Comparison of ENCODE assay signal across 30 cellular contexts in the genomic region with DNA sequence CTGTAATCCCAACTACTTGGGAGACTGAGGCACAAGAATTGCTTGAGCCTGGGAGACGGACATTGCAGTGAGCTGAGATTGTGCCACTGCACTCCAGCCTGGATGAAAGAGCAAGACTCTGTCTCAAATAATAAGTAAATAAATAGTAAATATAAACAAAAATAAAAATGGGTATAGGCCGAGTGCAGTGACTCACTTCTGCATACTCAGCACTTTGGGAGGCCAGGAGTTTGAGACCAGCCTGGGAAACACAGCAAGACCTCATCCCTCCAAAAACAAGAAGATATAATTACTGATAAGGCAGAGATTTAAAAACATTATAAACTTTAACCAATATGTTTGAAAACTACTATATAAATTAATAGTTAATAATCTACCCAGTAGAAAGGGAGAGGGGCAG.
"Had no signal": no experiment of that assay in that cellular context is flagged by ENCODE, and none has a peak within 500 bp of the region (broad histone marks: within the 10 kb centered on the region; RNA-seq: fewer than 3 reads in every experiment).

No MANE protein-coding gene starts in this region.

- H3K27me3 ChIP-seq: ascending aorta, cardiac muscle cell had no signal

- H3K27ac ChIP-seq: ascending aorta, cardiac muscle cell, VCaP had no signal

- FAIRE-seq: bronchial epithelial cell, TTC549 had no signal

- H3K4me3 ChIP-seq: ascending aorta, cardiac muscle cell had no signal

- H3K4me1 ChIP-seq: ascending aorta had no signal

- DNase-seq: activated B cell treated with CpG ODN at 0.5 μM for 24 hours; activated CD4-positive, alpha-beta memory T cell treated with anti-CD3 and anti-CD28 coated beads, Interleukin-2, amount 10 ng/mL, durations not matched to agents 7 days and 5 days; activated CD4-positive, alpha-beta T cell treated with anti-CD3 and anti-CD28 coated beads for 1 hour; activated CD4-positive, alpha-beta T cell treated with anti-CD3 and anti-CD28 coated beads for 36 hours; activated CD4-positive, alpha-beta T cell treated with anti-CD3 and anti-CD28 coated beads for 48 hours; activated CD4-positive, alpha-beta T cell treated with anti-CD3 and anti-CD28 coated beads, Interleukin-2, amount 10 ng/mL, durations not matched to agents 7 days and 5 days; activated CD4-positive, alpha-beta T cell treated with anti-CD3 and anti-CD28 coated beads, Interleukin-2, amount 50 U/mL, for 48 hours; activated CD8-positive, alpha-beta memory T cell treated with anti-CD3 and anti-CD28 coated beads for 24 hours; activated CD8-positive, alpha-beta memory T cell treated with anti-CD3 and anti-CD28 coated beads, Interleukin-2, amount 10 ng/mL, durations not matched to agents 7 days and 5 days; activated CD8-positive, alpha-beta memory T cell treated with anti-CD3 and anti-CD28 coated beads, Interleukin-2, amount 50 U/mL, for 48 hours; activated CD8-positive, alpha-beta T cell treated with anti-CD3 and anti-CD28 coated beads, Interleukin-2, amount 10 ng/mL, durations not matched to agents 7 days and 5 days; activated effector memory CD4-positive, alpha-beta T cell treated with Interleukin-2 at 50 U/mL for 16 hours; activated gamma-delta T cell; activated naive CD4-positive, alpha-beta T cell treated with anti-CD3 and anti-CD28 coated beads, Interleukin-2, amount 10 ng/mL, durations not matched to agents 7 days and 5 days; activated naive CD4-positive, alpha-beta T cell treated with Interleukin-2 at 50 U/mL for 16 hours; activated naive CD8-positive, alpha-beta T cell treated with anti-CD3 and anti-CD28 coated beads, Interleukin-2, amount 10 ng/mL, durations not matched to agents 7 days and 5 days; activated naive CD8-positive, alpha-beta T cell treated with anti-CD3 and anti-CD28 coated beads, Interleukin-2, amount 50 U/mL, for 24 hours; activated T-cell treated with anti-CD3 and anti-CD28 coated beads, Interleukin-2, amount 50 U/mL, for 24 hours; activated T-cell treated with anti-CD3 and anti-CD28 coated beads, Interleukin-2, amount 50 U/mL, for 48 hours; amygdala; anterior cingulate cortex; caudate nucleus; cerebellar nuclear complex; T-helper 2 cell; T-helper 9 cell had no signal

- ATAC-seq: activated CD4-positive, alpha-beta T cell treated with anti-CD3 and anti-CD28 coated beads for 36 hours; activated CD8-positive, alpha-beta memory T cell treated with anti-CD3 and anti-CD28 coated beads, Interleukin-2, amount 10 ng/mL, durations not matched to agents 7 days and 5 days; activated CD8-positive, alpha-beta T cell treated with anti-CD3 and anti-CD28 coated beads, Interleukin-2, amount 10 ng/mL, durations not matched to agents 7 days and 5 days; activated naive CD8-positive, alpha-beta T cell treated with anti-CD3 and anti-CD28 coated beads, Interleukin-2, amount 50 U/mL, for 24 hours had no signal
